8 cellular contexts compared by ENCODE assay signal in genomic region chr4:121192500-121192899, GRCh38. TPM values are rescaled to one million over a fixed set of nuclear protein-coding genes. Genes with fewer than 3 reads are reported as not detected.
A peak's percentile ranks its signal among the peaks of the same experiment; 100 is the strongest.
DNase-seq lines count a peak whose midpoint lies in the region; ATAC-seq, FAIRE-seq and TF ChIP-seq lines count a peak whose summit lies in the region.

No MANE protein-coding gene starts in this region.

- H3K4me1 ChIP-seq in skeletal muscle satellite cell (ENCODE audit: control insufficient read depth, insufficient read depth, low read length): peaks cover 3% of the 10 kb centered on the region

- no peak overlapping the region for H3K9ac ChIP-seq in skeletal muscle satellite cell (ENCODE audit: low read depth, low read length)

- no peaks in the 10 kb centered on the region for H3K27me3 Mint-ChIP-seq in activated B cell treated with CpG ODN at 0.5 μM for 24 hours

- peak; percentile 37 for ATAC-seq in activated B cell treated with CpG ODN at 0.5 μM for 24 hours (ENCODE audit: low read depth)
- ATAC-seq in GM21717 (IDR thresholded peaks at IDR 0.05; ENCODE audit: unreplicated experiment): no peak
- no peak for ATAC-seq in GM21825 (IDR thresholded peaks at IDR 0.05; ENCODE audit: unreplicated experiment)

- peaks cover 3% of the 10 kb centered on the region for H3K4me1 Mint-ChIP-seq in activated B cell treated with CpG ODN at 0.5 μM for 24 hours

- DNase-seq in CD1c-positive myeloid dendritic cell (ENCODE audit: extremely low spot score): peak; percentile 67
- DNase-seq in GM12891 (ENCODE audit: insufficient read length, low spot score): no peak
- DNase-seq in NCI-H1092 (lab: John Stamatoyannopoulos, UW): peak; percentile 14
- no peak for DNase-seq in activated B cell treated with CpG ODN at 0.5 μM for 24 hours
- DNase-seq in germinal center (ENCODE audit: low spot score): peak; percentile 9

- no peaks in the 10 kb centered on the region for H3K36me3 Mint-ChIP-seq in activated B cell treated with CpG ODN at 0.5 μM for 24 hours (ENCODE audit: low read depth)

- no peak overlapping the region for H3K27ac Mint-ChIP-seq in activated B cell treated with CpG ODN at 0.5 μM for 24 hours

- peak; percentile 33 for FAIRE-seq in GM12891 (lab: Jason Lieb, UNC)

- POLR2A ChIA-PET in activated B cell treated with CpG ODN at 0.5 μM for 24 hours (lab: Charles Lee): no interaction called here

- peak overlapping the region; percentile 44 for H3K4me3 ChIP-seq in skeletal muscle satellite cell (ENCODE audit: low read length)

- no peaks in the 10 kb centered on the region for H3K36me3 ChIP-seq in skeletal muscle satellite cell (ENCODE audit: insufficient read depth, low read length)

- TF ChIP-seq CTCF in activated B cell treated with CpG ODN at 0.5 μM for 24 hours (IDR thresholded peaks at IDR 0.05): peak; percentile 66

- no peaks in the 10 kb centered on the region for H3K9me3 Mint-ChIP-seq in activated B cell treated with CpG ODN at 0.5 μM for 24 hours

- H3K27me3 ChIP-seq in skeletal muscle satellite cell (ENCODE audit: control insufficient read depth, insufficient read depth, low read length): peaks cover 4% of the 10 kb centered on the region

- H3K9me3 ChIP-seq in skeletal muscle satellite cell (replicated peaks; ENCODE audit: low read length): no peaks in the 10 kb centered on the region

- no peak for TF ChIP-seq POLR2A in GM12891 (IDR thresholded peaks at IDR 0.05; ENCODE audit: low read depth, low read length)

- H3K4me2 ChIP-seq in skeletal muscle satellite cell (ENCODE audit: low read length): peak overlapping the region; percentile 74

- H3K4me3 Mint-ChIP-seq in activated B cell treated with CpG ODN at 0.5 μM for 24 hours: no peak overlapping the region

- CTCF ChIA-PET in activated B cell treated with CpG ODN at 0.5 μM for 24 hours (lab: Charles Lee): interaction anchor here (0.6 to 3.2 kb wide), 12 partner anchors 8 to 545 kb away, joined by 3 to 35 read pairs (median 4); no protein-coding TSS in a partner anchor

- intact Hi-C loops in activated B cell treated with CpG ODN at 0.5 μM for 24 hours (cut with micrococcal nuclease): loop anchor here (1.0 to 5.0 kb wide), 3 partner anchors 60 to 534 kb away; no protein-coding TSS in a partner anchor

TF ChIP-seq in GM12891, 5 proteins besides CTCF, POLR2A, EP300 and RAD21:
- TF ChIP-seq POU2F2 (IDR thresholded peaks at IDR 0.05; ENCODE audit: low read depth, low read length) (no peak), TAF1 (IDR thresholded peaks at IDR 0.05; ENCODE audit: low read depth, low read length) (no peak), PAX5 (IDR thresholded peaks at IDR 0.05; ENCODE audit: insufficient read depth, low read length, severe bottlenecking) (no peak), POLR2AphosphoS5 (IDR thresholded peaks at IDR 0.05; ENCODE audit: low read depth, low read length) (no peak), SPI1 (IDR thresholded peaks at IDR 0.05; ENCODE audit: low read depth, low read length) (no peak)

RNA-seq across cellular contexts. Expression of gene TNIP3, which starts 28.4 kb away (rescaled TPM):
- polyA plus RNA-seq in GM12891 (2012; ENCODE audit: low read depth, missing spikeins): 0.82 TPM
- 0.15 TPM in 1 of 2 replicates, not detected in the other for total RNA-seq in activated B cell treated with CpG ODN at 0.5 μM for 24 hours
- total RNA-seq in skeletal muscle satellite cell (2012; rRNA removed): 0.44 and 0.76 TPM in 2 replicates

Comparison
In these comparisons a context has a peak if more than half of its experiments do, and no peak if none do; other contexts are left out.
1. DNase-seq: peak in CD1c-positive myeloid dendritic cell (single experiment), NCI-H1092 (single experiment) and germinal center (single experiment); none in GM12891 (single experiment) and activated B cell treated with CpG ODN at 0.5 μM for 24 hours (single experiment).